12 cellular contexts compared by ENCODE assay signal in the genomic region with DNA sequence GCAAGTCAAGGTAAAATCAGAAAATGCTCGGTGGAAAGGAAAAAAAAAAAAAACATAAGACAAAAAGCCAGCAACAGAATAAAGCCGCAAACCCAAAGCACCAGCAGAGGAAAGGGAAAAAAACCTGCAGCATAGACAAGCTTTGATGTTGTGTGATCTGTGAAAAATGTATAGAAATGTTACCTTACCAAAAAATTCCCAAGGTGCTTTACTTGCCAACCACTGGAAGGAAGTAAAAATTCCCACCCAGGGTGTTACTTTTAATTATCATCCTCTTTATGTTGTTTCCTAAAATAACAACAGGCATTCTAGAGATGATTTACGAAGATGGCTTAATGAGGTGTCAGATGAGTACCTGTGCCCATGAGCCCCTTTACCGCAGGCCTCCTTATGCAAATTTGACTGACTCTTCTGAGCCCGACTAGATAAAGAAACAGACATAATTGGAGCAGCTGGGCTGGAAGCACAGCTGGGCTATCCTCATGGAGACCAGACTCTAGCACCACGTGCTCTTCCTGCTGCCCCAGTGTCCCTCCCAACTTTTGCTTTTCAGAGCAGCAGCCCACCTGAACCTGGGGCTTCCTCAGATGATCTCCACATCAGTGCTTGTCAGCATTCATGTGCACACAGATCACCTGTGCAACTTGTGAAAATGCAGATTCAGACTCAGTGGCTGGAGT. TPM values are rescaled to one million over a fixed set of nuclear protein-coding genes. Genes with fewer than 3 reads are reported as not detected.
DNase-seq lines count a peak whose midpoint lies in the region; ATAC-seq, FAIRE-seq and TF ChIP-seq lines count a peak whose summit lies in the region.
"Had no signal": no experiment of that assay in that cellular context is flagged by ENCODE, and none has a peak within 500 bp of the region (broad histone marks: within the 10 kb centered on the region; RNA-seq: fewer than 3 reads in every experiment).

No MANE protein-coding gene starts in this region.

- no peaks in the 10 kb centered on the region for H3K27me3 ChIP-seq in CD8-positive, alpha-beta T cell (ENCODE audit: insufficient read depth, low read length)
- no peaks in the 10 kb centered on the region for H3K27me3 ChIP-seq in pancreas
- H3K27me3 ChIP-seq: adrenal gland, upper lobe of left lung had no signal

- no peak overlapping the region for H3K27ac ChIP-seq in CD8-positive, alpha-beta T cell (ENCODE audit: low read depth, low read length)
- H3K27ac ChIP-seq in pancreas: no peak overlapping the region
- H3K27ac ChIP-seq: C4-2B, lower lobe of right lung had no signal

- POLR2A ChIA-PET in CD8-positive, alpha-beta T cell (lab: Charles Lee): interaction anchor here (1.2 to 1.6 kb wide), 3 partner anchors 11 to 107 kb away, joined by 4 to 5 read pairs (median 4); a partner anchor contains a TSS

- H3K9me3 Mint-ChIP-seq in CD8-positive, alpha-beta T cell: no peaks in the 10 kb centered on the region
- peaks cover 4% of the 10 kb centered on the region for H3K9me3 Mint-ChIP-seq in activated naive CD8-positive, alpha-beta T cell (ENCODE audit: low read depth)

- H3K36me3 Mint-ChIP-seq in CD8-positive, alpha-beta T cell: peaks cover 17% of the 10 kb centered on the region
- H3K36me3 Mint-ChIP-seq in activated naive CD8-positive, alpha-beta T cell: peaks cover 5% of the 10 kb centered on the region

- H3K4me3 ChIP-seq in CD8-positive, alpha-beta T cell (ENCODE audit: low read depth, low read length): no peak overlapping the region
- no peak overlapping the region for H3K4me3 ChIP-seq in pancreas
- H3K4me3 ChIP-seq: adrenal gland, lower lobe of right lung, upper lobe of left lung had no signal

- H3K27ac Mint-ChIP-seq in CD8-positive, alpha-beta T cell: peak overlapping the region; percentile 89
- peak overlapping the region; percentile 90 for H3K27ac Mint-ChIP-seq in activated naive CD8-positive, alpha-beta T cell

- TF ChIP-seq CTCF in CD8-positive, alpha-beta T cell (IDR thresholded peaks at IDR 0.05): no peak
- TF ChIP-seq CTCF in pancreas (IDR thresholded peaks at IDR 0.05): no peak

- intact Hi-C loops in CD8-positive, alpha-beta T cell (cut with DNase I, micrococcal nuclease): loop anchor here (1.0 to 5.0 kb wide), 2 partner anchors 42 to 106 kb away; a partner anchor contains a TSS
- intact Hi-C loops in head of caudate nucleus (cut with DNase I): no loop called here
- intact Hi-C loops in pancreas (cut with DNase I): no loop called here

- DNase-seq in CD8-positive, alpha-beta T cell: peak in 2 of 7 experiments; percentile 30 to 61
- DNase-seq in NCI-H526 (lab: John Stamatoyannopoulos, UW): peak; percentile 70 to 78
- no peak for DNase-seq in head of caudate nucleus
- DNase-seq in SK-N-DZ (ENCODE audit: low spot score): no peak
- DNase-seq in pancreas: no peak
- no peak for DNase-seq in NCI-H2029 (lab: John Stamatoyannopoulos, UW)
- DNase-seq: adrenal gland, lower lobe of right lung, upper lobe of left lung had no signal

- H3K36me3 ChIP-seq in CD8-positive, alpha-beta T cell (ENCODE audit: insufficient read depth, low read length): no peaks in the 10 kb centered on the region
- no peaks in the 10 kb centered on the region for H3K36me3 ChIP-seq in pancreas

- FAIRE-seq in pancreas (lab: Jason Lieb, UNC): no peak

- peak overlapping the region; percentile 66 for H3K4me3 Mint-ChIP-seq in CD8-positive, alpha-beta T cell
- H3K4me3 Mint-ChIP-seq in activated naive CD8-positive, alpha-beta T cell: peak overlapping the region; percentile 77

- 70 to 77% methylated on average over 6 of the region's 6 CpGs for WGBS in pancreas, 2 donors

- peaks cover 42% of the 10 kb centered on the region for H3K4me1 Mint-ChIP-seq in CD8-positive, alpha-beta T cell (ENCODE audit: low read depth)
- H3K4me1 Mint-ChIP-seq in activated naive CD8-positive, alpha-beta T cell (ENCODE audit: low read depth): peaks cover 47% of the 10 kb centered on the region

- no peaks in the 10 kb centered on the region for H3K9me3 ChIP-seq in CD8-positive, alpha-beta T cell (ENCODE audit: low read length)
- no peaks in the 10 kb centered on the region for H3K9me3 ChIP-seq in pancreas
- H3K9me3 ChIP-seq: adrenal gland, lower lobe of right lung, upper lobe of left lung had no signal

- ATAC-seq in CD8-positive, alpha-beta T cell: peak; percentile 77
- peak; percentile 78 for ATAC-seq in GM19324 (IDR thresholded peaks at IDR 0.05; ENCODE audit: low FRiP score, unreplicated experiment)
- ATAC-seq in pancreas: no peak
- ATAC-seq: lower lobe of right lung had no signal

- H3K4me1 ChIP-seq in CD8-positive, alpha-beta T cell (ENCODE audit: insufficient read depth, low read length): peaks cover 22% of the 10 kb centered on the region
- no peaks in the 10 kb centered on the region for H3K4me1 ChIP-seq in pancreas
- H3K4me1 ChIP-seq: adrenal gland, lower lobe of right lung, upper lobe of left lung had no signal

- CTCF ChIA-PET in CD8-positive, alpha-beta T cell (lab: Charles Lee): interaction anchor here (1.1 kb wide), 1 partner anchor 14 kb away, joined by 3 read pairs; no protein-coding TSS in a partner anchor

- H3K27me3 Mint-ChIP-seq in CD8-positive, alpha-beta T cell (ENCODE audit: low read depth): no peaks in the 10 kb centered on the region
- no peaks in the 10 kb centered on the region for H3K27me3 Mint-ChIP-seq in activated naive CD8-positive, alpha-beta T cell

RNA-seq across cellular contexts. Expression of a gene that starts 41.5 kb away (rescaled TPM):
- 100 to 1,000 TPM; 607 to 608 TPM for total RNA-seq in CD8-positive, alpha-beta T cell
- polyA plus RNA-seq in SK-N-DZ (2014; cell fraction: cytosol; rRNA removed): 294 and 327 TPM in 2 replicates
- 723 and 849 TPM in 2 replicates for polyA plus RNA-seq in SK-N-DZ (2014; cell fraction: nucleus; rRNA removed)
- 10 to 100 TPM; 27.4 to 60.8 (median 39.9) TPM for total RNA-seq in pancreas
- 100 to 1,000 TPM in 1 of 2 donors, 10 to 100 TPM in 1; 75.4 to 119 TPM for polyA plus RNA-seq in pancreas

RNA-seq across cellular contexts. Expression of a gene that starts 43.7 kb away (rescaled TPM):
- 1 to 10 TPM; 4.4 to 4.7 TPM for total RNA-seq in CD8-positive, alpha-beta T cell
- 9.1 and 14.8 TPM in 2 replicates for polyA plus RNA-seq in SK-N-DZ (2014; cell fraction: cytosol; rRNA removed)
- 0.50 and 5.3 TPM in 2 replicates for polyA plus RNA-seq in SK-N-DZ (2014; cell fraction: nucleus; rRNA removed)
- total RNA-seq in pancreas: 10 to 100 TPM in 1 of 6 donors, 1 to 10 TPM in 5; 6.3 to 10.9 (median 7.4) TPM
- polyA plus RNA-seq in pancreas: 1 to 10 TPM; 5.4 to 7.6 TPM

Comparison
In these comparisons a context has a peak if more than half of its experiments do, and no peak if none do; other contexts are left out.
1. ATAC-seq: peak in CD8-positive, alpha-beta T cell (single experiment) and GM19324 (single experiment); none in pancreas (0 of 4).
2. DNase-seq: peak in NCI-H526 (2 of 2); none in head of caudate nucleus (0 of 42), SK-N-DZ (single experiment), pancreas (0 of 6) and NCI-H2029 (single experiment).
3. RNA of a gene that starts 41.5 kb away (total RNA-seq): 607 to 608 TPM in CD8-positive, alpha-beta T cell; 27.4 to 60.8 TPM in pancreas; every median in the first group is over 4 times any median in the second.
4. intact Hi-C loops: an anchor here in CD8-positive, alpha-beta T cell (1.0 to 5.0 kb wide); none called in head of caudate nucleus and pancreas.